8 cellular contexts compared by ENCODE assay signal in genomic region chr16:31033709-31034492, GRCh38. TPM values are rescaled to one million over a fixed set of nuclear protein-coding genes. Genes with fewer than 3 reads are reported as not detected.
DNase-seq lines count a peak whose midpoint lies in the region; ATAC-seq and TF ChIP-seq lines count a peak whose summit lies in the region.

No MANE protein-coding gene starts in this region.

- H3K27ac ChIP-seq in ovary (peak overlapping the region; percentile 86 to 97), thymus (ENCODE audit: low read depth) (peak overlapping the region; percentile 67)

- ATAC-seq in Right ventricle myocardium inferior: peak; percentile 86

- H3K4me1 ChIP-seq in ovary (ENCODE audit: insufficient read depth): peaks cover 6% of the 10 kb centered on the region
- peaks cover 4% of the 10 kb centered on the region for H3K4me1 ChIP-seq in thymus (ENCODE audit: control insufficient read depth, insufficient read depth, low read length)

- TF ChIP-seq CTCF in ovary (IDR thresholded peaks at IDR 0.05): no peak

- TF ChIP-seq POLR2A in ovary (IDR thresholded peaks at IDR 0.05): peak; percentile 13

- no peak for TF ChIP-seq EP300 in ovary (IDR thresholded peaks at IDR 0.05)

- peak overlapping the region; percentile 93 for H3K4me3 Mint-ChIP-seq in activated naive CD8-positive, alpha-beta T cell

- H3K27me3 Mint-ChIP-seq in activated naive CD8-positive, alpha-beta T cell: no peaks in the 10 kb centered on the region

- H3K36me3 Mint-ChIP-seq in activated naive CD8-positive, alpha-beta T cell: no peaks in the 10 kb centered on the region

- H3K9me3 ChIP-seq in ovary: no peaks in the 10 kb centered on the region
- no peaks in the 10 kb centered on the region for H3K9me3 ChIP-seq in thymus (ENCODE audit: control insufficient read depth)

- peaks cover 20% of the 10 kb centered on the region for H3K4me1 Mint-ChIP-seq in activated naive CD8-positive, alpha-beta T cell (ENCODE audit: low read depth)

- DNase-seq in GDM1 (lab: John Stamatoyannopoulos, UW): peak; percentile 56
- DNase-seq in HCEC 1CT: peak; percentile 73
- peak; percentile 91 for DNase-seq in NAMALWA (ENCODE audit: low spot score)
- DNase-seq in SKM-1 (lab: John Stamatoyannopoulos, UW; ENCODE audit: unreplicated experiment): peak; percentile 69
- peak; percentile 96 for DNase-seq in Right ventricle myocardium inferior (ENCODE audit: missing footprints)
- peak; percentile 89 to 93 (median 92) for DNase-seq in ovary

- H3K4me3 ChIP-seq in ovary (peak overlapping the region; percentile 76), thymus (ENCODE audit: low read length) (peak overlapping the region; percentile 73)

- intact Hi-C loops in Right ventricle myocardium inferior (cut with DNase I): loop anchor here (1.0 to 5.0 kb wide), 3 partner anchors 39 to 108 kb away; partner anchors contain the start of gene SETD1A
- intact Hi-C loops in ovary (cut with DNase I): loop anchor here in 1 of 4 donors (10.0 kb wide), 1 partner anchor 49 kb away; the partner anchor contains the start of gene HSD3B7

- H3K9me3 Mint-ChIP-seq in activated naive CD8-positive, alpha-beta T cell (ENCODE audit: low read depth): no peaks in the 10 kb centered on the region

- 0 to 1% (median 0%) methylated on average over 47 of the region's 47 CpGs for WGBS in ovary, 3 donors
- 1% methylated on average over 47 of the region's 47 CpGs for WGBS in thymus

- H3K27ac Mint-ChIP-seq in activated naive CD8-positive, alpha-beta T cell: peak overlapping the region; percentile 93

- H3K36me3 ChIP-seq in ovary (no peaks in the 10 kb centered on the region), thymus (ENCODE audit: control insufficient read depth, insufficient read depth) (peaks cover 17% of the 10 kb centered on the region)

- H3K27me3 ChIP-seq in ovary (no peaks in the 10 kb centered on the region), thymus (ENCODE audit: control insufficient read depth, insufficient read depth) (no peaks in the 10 kb centered on the region)

RNA-seq across cellular contexts. Expression of gene STX4, which starts 0.5 kb away (rescaled TPM):
- total RNA-seq in Right ventricle myocardium inferior: 42.3 TPM
- 10 to 100 TPM; 26.2 to 73.8 (median 59.2) TPM for total RNA-seq in ovary
- polyA plus RNA-seq in ovary: 10 to 100 TPM; 34.4 to 53.7 TPM
- 108 TPM for polyA plus RNA-seq in thymus

RNA-seq across cellular contexts. Expression of gene STX1B, which starts 23.5 kb away (rescaled TPM):
- total RNA-seq in Right ventricle myocardium inferior: 0.41 TPM
- total RNA-seq in ovary: 1 to 10 TPM in 4 of 7 donors, under 1 TPM in 3; 0.34 to 1.5 (median 1.0) TPM
- polyA plus RNA-seq in ovary: under 1 TPM; 0.36 to 0.57 TPM
- polyA plus RNA-seq in thymus: 1.0 TPM

RNA-seq across cellular contexts. Expression of gene ZNF668, which starts 40.1 kb away (rescaled TPM):
- 5.3 TPM for total RNA-seq in Right ventricle myocardium inferior
- total RNA-seq in ovary: 1 to 10 TPM; 4.2 to 7.4 (median 5.7) TPM
- 1 to 10 TPM; 1.3 to 6.7 TPM for polyA plus RNA-seq in ovary
- polyA plus RNA-seq in thymus: 7.1 TPM

RNA-seq across cellular contexts. Expression of gene ZNF646, which starts 40.3 kb away (rescaled TPM):
- total RNA-seq in Right ventricle myocardium inferior: 9.9 TPM
- 10 to 100 TPM; 12.4 to 16.3 (median 14.8) TPM for total RNA-seq in ovary
- 10 to 100 TPM in 1 of 2 donors, 1 to 10 TPM in 1; 2.3 to 12.0 TPM for polyA plus RNA-seq in ovary
- polyA plus RNA-seq in thymus: 8.1 TPM

RNA-seq across cellular contexts. Expression of gene HSD3B7, which starts 48.9 kb away (rescaled TPM):
- total RNA-seq in Right ventricle myocardium inferior: 7.0 TPM
- total RNA-seq in ovary: 10 to 100 TPM in 4 of 7 donors, 1 to 10 TPM in 3; 8.0 to 24.5 (median 10.5) TPM
- polyA plus RNA-seq in ovary: 1 to 10 TPM; 3.9 to 8.0 TPM
- polyA plus RNA-seq in thymus: 8.4 TPM

Comparison
In these comparisons a context has a peak if more than half of its experiments do, and no peak if none do; other contexts are left out.
1. Peak in every context shown above with its lines: DNase-seq, ATAC-seq, H3K4me3 ChIP-seq and H3K27ac ChIP-seq.